Comparison of ENCODE assay signal across 1 cellular context in the genomic region with DNA sequence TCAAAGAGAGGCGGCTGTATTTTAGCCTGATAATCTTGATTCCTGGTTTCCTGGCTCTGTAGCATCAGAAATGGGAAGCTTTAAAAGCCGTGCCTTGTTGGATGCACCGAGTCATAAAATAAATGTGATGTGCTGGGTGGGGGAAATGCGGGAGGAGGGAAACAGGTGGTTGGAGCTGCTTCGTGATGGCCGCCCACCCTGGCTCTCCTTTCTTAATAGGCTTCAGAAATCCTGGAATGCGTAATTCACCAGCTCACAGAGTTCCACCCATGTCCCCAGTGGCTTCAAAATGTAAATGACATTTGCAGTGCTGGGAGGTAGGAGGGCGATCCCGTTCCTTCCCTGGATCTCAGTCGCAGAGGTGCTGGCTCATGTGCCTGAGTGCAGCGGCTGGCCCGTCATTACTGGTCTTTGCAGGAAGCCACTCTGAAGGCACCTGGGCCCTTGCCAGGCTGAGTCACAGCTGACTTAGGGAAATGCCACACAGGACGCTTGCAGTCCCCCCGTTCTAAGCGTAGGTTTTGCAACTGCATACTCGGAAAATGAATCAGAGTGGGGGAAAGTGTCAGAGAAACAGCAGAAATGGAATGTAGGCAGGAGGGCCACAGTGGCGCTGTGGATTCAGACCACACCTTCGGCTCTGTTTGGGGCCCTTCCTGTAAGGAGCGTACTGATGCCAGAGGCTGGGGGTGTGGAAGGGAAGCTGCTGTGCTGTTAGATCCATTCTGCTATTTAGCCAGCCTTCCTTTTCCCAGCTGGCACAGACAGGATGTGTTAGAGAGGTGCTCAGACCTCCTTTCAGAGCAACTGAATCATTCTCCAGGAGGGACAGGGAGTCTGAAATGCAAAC.
TF ChIP-seq lines count a peak whose summit lies in the region.

No MANE protein-coding gene starts in this region.

TF ChIP-seq in A549, 52 proteins besides CTCF, POLR2A, EP300 and RAD21 (continued from another document):
- TF ChIP-seq, protein P1, sequence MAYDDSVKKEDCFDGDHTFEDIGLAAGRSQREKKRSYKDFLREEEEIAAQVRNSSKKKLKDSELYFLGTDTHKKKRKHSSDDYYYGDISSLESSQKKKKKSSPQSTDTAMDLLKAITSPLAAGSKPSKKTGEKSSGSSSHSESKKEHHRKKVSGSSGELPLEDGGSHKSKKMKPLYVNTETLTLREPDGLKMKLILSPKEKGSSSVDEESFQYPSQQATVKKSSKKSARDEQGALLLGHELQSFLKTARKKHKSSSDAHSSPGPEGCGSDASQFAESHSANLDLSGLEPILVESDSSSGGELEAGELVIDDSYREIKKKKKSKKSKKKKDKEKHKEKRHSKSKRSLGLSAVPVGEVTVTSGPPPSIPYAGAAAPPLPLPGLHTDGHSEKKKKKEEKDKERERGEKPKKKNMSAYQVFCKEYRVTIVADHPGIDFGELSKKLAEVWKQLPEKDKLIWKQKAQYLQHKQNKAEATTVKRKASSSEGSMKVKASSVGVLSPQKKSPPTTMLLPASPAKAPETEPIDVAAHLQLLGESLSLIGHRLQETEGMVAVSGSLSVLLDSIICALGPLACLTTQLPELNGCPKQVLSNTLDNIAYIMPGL (CRISPR knock-in tag; IDR thresholded peaks at IDR 0.05; ENCODE audit: borderline replicate concordance), result no peak
- TF ChIP-seq, protein P2, sequence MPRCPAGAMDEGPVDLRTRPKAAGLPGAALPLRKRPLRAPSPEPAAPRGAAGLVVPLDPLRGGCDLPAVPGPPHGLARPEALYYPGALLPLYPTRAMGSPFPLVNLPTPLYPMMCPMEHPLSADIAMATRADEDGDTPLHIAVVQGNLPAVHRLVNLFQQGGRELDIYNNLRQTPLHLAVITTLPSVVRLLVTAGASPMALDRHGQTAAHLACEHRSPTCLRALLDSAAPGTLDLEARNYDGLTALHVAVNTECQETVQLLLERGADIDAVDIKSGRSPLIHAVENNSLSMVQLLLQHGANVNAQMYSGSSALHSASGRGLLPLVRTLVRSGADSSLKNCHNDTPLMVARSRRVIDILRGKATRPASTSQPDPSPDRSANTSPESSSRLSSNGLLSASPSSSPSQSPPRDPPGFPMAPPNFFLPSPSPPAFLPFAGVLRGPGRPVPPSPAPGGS (IDR thresholded peaks at IDR 0.05), result peak; percentile 98
- no peak for TF ChIP-seq EHMT2 (IDR thresholded peaks at IDR 0.05; ENCODE audit: low read depth)
- no peak for TF ChIP-seq FOSB (CRISPR knock-in tag; IDR thresholded peaks at IDR 0.05)
- no peak for TF ChIP-seq ZFP36 (IDR thresholded peaks at IDR 0.05; ENCODE audit: borderline replicate concordance, partially characterized antibody)
- TF ChIP-seq, protein P3, sequence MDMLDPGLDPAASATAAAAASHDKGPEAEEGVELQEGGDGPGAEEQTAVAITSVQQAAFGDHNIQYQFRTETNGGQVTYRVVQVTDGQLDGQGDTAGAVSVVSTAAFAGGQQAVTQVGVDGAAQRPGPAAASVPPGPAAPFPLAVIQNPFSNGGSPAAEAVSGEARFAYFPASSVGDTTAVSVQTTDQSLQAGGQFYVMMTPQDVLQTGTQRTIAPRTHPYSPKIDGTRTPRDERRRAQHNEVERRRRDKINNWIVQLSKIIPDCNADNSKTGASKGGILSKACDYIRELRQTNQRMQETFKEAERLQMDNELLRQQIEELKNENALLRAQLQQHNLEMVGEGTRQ (IDR thresholded peaks at IDR 0.05), result no peak
- TF ChIP-seq, protein P4, sequence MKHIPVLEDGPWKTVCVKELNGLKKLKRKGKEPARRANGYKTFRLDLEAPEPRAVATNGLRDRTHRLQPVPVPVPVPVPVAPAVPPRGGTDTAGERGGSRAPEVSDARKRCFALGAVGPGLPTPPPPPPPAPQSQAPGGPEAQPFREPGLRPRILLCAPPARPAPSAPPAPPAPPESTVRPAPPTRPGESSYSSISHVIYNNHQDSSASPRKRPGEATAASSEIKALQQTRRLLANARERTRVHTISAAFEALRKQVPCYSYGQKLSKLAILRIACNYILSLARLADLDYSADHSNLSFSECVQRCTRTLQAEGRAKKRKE (CRISPR knock-in tag; IDR thresholded peaks at IDR 0.05; ENCODE audit: low read depth), result no peak
- 0 out of 2 replicates have a peak, but pooled peaks have one; percentile 29 for TF ChIP-seq RCOR1 (IDR thresholded peaks at IDR 0.05; ENCODE audit: low read depth, low read length)
- TF ChIP-seq, protein P5, sequence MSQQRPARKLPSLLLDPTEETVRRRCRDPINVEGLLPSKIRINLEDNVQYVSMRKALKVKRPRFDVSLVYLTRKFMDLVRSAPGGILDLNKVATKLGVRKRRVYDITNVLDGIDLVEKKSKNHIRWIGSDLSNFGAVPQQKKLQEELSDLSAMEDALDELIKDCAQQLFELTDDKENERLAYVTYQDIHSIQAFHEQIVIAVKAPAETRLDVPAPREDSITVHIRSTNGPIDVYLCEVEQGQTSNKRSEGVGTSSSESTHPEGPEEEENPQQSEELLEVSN (IDR thresholded peaks at IDR 0.05; ENCODE audit: borderline replicate concordance, low read depth), result no peak
- TF ChIP-seq MYC (IDR thresholded peaks at IDR 0.05; ENCODE audit: borderline replicate concordance, low read length), result no peak
- TF ChIP-seq KDM5A (IDR thresholded peaks at IDR 0.05), result no peak
- TF ChIP-seq, protein P6, sequence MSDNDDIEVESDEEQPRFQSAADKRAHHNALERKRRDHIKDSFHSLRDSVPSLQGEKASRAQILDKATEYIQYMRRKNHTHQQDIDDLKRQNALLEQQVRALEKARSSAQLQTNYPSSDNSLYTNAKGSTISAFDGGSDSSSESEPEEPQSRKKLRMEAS (IDR thresholded peaks at IDR 0.05), result peak; percentile 94
- no peak for TF ChIP-seq RARB (CRISPR knock-in tag; IDR thresholded peaks at IDR 0.05)
- TF ChIP-seq HOXB5 (CRISPR knock-in tag; IDR thresholded peaks at IDR 0.05), result no peak
- no peak for TF ChIP-seq RNF2 (IDR thresholded peaks at IDR 0.05; ENCODE audit: borderline replicate concordance, low read depth)
- TF ChIP-seq CBX2 (IDR thresholded peaks at IDR 0.05; ENCODE audit: borderline replicate concordance, low read depth), result no peak
- no peak for TF ChIP-seq KDM1A (IDR thresholded peaks at IDR 0.05; ENCODE audit: low read depth)
- TF ChIP-seq RFX5 (IDR thresholded peaks at IDR 0.05), result no peak
- no peak for TF ChIP-seq TP53 (CRISPR knock-in tag; IDR thresholded peaks at IDR 0.05)
- no peak for TF ChIP-seq CHD2 (IDR thresholded peaks at IDR 0.05; ENCODE audit: low read length, partially characterized antibody)
- TF ChIP-seq SMC3 (IDR thresholded peaks at IDR 0.05), result peak; percentile 61
- TF ChIP-seq, protein P7, sequence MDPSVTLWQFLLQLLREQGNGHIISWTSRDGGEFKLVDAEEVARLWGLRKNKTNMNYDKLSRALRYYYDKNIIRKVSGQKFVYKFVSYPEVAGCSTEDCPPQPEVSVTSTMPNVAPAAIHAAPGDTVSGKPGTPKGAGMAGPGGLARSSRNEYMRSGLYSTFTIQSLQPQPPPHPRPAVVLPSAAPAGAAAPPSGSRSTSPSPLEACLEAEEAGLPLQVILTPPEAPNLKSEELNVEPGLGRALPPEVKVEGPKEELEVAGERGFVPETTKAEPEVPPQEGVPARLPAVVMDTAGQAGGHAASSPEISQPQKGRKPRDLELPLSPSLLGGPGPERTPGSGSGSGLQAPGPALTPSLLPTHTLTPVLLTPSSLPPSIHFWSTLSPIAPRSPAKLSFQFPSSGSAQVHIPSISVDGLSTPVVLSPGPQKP (IDR thresholded peaks at IDR 0.05; ENCODE audit: low read depth, low read length), result no peak
- no peak for TF ChIP-seq HEYL (CRISPR knock-in tag; IDR thresholded peaks at IDR 0.05)
- no peak for TF ChIP-seq TFCP2L1 (CRISPR knock-in tag; IDR thresholded peaks at IDR 0.05)
- peak; percentile 95 to 99; a peak in 4 of 5 replicates for TF ChIP-seq JUN (IDR thresholded peaks at IDR 0.05)
- peak; percentile 100 for TF ChIP-seq FOSL2 (IDR thresholded peaks at IDR 0.05)
- TF ChIP-seq FOSL2 (CRISPR knock-in tag; IDR thresholded peaks at IDR 0.05), result peak; percentile 99
- TF ChIP-seq GATA3 (IDR thresholded peaks at IDR 0.05; ENCODE audit: borderline replicate concordance), result peak; percentile 99
- no peak for TF ChIP-seq NPAS2 (CRISPR knock-in tag; IDR thresholded peaks at IDR 0.05; ENCODE audit: borderline replicate concordance)
- TF ChIP-seq FOXS1 (CRISPR knock-in tag; IDR thresholded peaks at IDR 0.05), result no peak
- TF ChIP-seq MAFK (IDR thresholded peaks at IDR 0.05; ENCODE audit: partially characterized antibody), result peak; percentile 86
- no peak for TF ChIP-seq ZC3H11A (IDR thresholded peaks at IDR 0.05)
- no peak for TF ChIP-seq SREBF2 (IDR thresholded peaks at IDR 0.05)
- TF ChIP-seq ZSCAN20 (CRISPR knock-in tag; IDR thresholded peaks at IDR 0.05), result no peak
- TF ChIP-seq POLR2AphosphoS2 (conservative IDR thresholded peaks at IDR 0.05; ENCODE audit: low read length), result no peak
- TF ChIP-seq MAZ (IDR thresholded peaks at IDR 0.05; ENCODE audit: borderline replicate concordance, low read depth, low read length), result no peak
- TF ChIP-seq HOXB13 (CRISPR knock-in tag; IDR thresholded peaks at IDR 0.05; ENCODE audit: low read depth), result no peak
- TF ChIP-seq CBX8 (IDR thresholded peaks at IDR 0.05), result no peak
- TF ChIP-seq BHLHE40 (IDR thresholded peaks at IDR 0.05; ENCODE audit: low read depth, low read length), result no peak
- TF ChIP-seq CHD4 (IDR thresholded peaks at IDR 0.05; ENCODE audit: borderline replicate concordance), result no peak
- TF ChIP-seq NFE2L2 (conservative IDR thresholded peaks at IDR 0.05; ENCODE audit: low read length), result no peak
- TF ChIP-seq ZNF302 (CRISPR knock-in tag; IDR thresholded peaks at IDR 0.05), result no peak
- TF ChIP-seq NR3C1 (IDR thresholded peaks at IDR 0.05), result no peak
- TF ChIP-seq JUNB (IDR thresholded peaks at IDR 0.05), result peak; percentile 99
- TF ChIP-seq, protein P8, sequence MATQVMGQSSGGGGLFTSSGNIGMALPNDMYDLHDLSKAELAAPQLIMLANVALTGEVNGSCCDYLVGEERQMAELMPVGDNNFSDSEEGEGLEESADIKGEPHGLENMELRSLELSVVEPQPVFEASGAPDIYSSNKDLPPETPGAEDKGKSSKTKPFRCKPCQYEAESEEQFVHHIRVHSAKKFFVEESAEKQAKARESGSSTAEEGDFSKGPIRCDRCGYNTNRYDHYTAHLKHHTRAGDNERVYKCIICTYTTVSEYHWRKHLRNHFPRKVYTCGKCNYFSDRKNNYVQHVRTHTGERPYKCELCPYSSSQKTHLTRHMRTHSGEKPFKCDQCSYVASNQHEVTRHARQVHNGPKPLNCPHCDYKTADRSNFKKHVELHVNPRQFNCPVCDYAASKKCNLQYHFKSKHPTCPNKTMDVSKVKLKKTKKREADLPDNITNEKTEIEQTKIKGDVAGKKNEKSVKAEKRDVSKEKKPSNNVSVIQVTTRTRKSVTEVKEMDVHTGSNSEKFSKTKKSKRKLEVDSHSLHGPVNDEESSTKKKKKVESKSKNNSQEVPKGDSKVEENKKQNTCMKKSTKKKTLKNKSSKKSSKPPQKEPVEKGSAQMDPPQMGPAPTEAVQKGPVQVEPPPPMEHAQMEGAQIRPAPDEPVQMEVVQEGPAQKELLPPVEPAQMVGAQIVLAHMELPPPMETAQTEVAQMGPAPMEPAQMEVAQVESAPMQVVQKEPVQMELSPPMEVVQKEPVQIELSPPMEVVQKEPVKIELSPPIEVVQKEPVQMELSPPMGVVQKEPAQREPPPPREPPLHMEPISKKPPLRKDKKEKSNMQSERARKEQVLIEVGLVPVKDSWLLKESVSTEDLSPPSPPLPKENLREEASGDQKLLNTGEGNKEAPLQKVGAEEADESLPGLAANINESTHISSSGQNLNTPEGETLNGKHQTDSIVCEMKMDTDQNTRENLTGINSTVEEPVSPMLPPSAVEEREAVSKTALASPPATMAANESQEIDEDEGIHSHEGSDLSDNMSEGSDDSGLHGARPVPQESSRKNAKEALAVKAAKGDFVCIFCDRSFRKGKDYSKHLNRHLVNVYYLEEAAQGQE (IDR thresholded peaks at IDR 0.05), result no peak
